1 cellular context compared by ENCODE assay signal in the genomic region with DNA sequence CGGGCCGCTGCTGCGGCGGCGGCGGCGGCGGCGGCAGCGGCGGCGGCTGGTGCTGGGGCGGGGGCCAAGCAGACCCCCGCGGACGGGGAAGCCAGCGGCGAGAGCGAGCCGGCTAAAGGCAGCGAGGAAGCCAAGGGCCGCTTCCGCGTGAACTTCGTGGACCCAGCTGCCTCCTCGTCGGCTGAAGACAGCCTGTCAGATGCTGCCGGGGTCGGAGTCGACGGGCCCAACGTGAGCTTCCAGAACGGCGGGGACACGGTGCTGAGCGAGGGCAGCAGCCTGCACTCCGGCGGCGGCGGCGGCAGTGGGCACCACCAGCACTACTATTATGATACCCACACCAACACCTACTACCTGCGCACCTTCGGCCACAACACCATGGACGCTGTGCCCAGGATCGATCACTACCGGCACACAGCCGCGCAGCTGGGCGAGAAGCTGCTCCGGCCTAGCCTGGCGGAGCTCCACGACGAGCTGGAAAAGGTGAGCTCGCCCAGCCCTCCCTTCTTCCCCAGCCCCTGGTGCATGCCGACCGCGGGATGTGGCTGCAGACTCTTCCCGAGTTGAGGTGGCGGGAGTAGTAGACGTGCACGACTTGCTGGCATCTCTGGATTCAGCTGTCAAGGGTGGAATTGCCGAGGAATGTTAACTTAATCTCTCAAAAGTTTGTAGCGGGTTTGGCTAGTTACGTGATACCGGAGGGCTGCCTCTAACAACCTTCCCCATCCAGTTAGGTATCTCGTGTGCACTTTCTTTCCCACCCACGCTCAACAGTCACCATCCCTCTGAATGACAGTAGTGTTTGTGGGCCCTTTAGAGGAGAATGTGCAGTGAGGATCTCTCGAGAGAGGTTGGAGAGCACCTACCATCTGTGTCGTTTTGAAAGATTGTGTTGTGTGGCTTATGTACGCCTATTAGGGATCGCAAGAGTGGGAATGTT.
TF ChIP-seq lines count a peak whose summit lies in the region.

No MANE protein-coding gene starts in this region.

TF ChIP-seq in K562, 482 proteins besides CTCF, POLR2A, EP300 and RAD21 (continued from another document and continues in another):
- TF ChIP-seq, protein P1, sequence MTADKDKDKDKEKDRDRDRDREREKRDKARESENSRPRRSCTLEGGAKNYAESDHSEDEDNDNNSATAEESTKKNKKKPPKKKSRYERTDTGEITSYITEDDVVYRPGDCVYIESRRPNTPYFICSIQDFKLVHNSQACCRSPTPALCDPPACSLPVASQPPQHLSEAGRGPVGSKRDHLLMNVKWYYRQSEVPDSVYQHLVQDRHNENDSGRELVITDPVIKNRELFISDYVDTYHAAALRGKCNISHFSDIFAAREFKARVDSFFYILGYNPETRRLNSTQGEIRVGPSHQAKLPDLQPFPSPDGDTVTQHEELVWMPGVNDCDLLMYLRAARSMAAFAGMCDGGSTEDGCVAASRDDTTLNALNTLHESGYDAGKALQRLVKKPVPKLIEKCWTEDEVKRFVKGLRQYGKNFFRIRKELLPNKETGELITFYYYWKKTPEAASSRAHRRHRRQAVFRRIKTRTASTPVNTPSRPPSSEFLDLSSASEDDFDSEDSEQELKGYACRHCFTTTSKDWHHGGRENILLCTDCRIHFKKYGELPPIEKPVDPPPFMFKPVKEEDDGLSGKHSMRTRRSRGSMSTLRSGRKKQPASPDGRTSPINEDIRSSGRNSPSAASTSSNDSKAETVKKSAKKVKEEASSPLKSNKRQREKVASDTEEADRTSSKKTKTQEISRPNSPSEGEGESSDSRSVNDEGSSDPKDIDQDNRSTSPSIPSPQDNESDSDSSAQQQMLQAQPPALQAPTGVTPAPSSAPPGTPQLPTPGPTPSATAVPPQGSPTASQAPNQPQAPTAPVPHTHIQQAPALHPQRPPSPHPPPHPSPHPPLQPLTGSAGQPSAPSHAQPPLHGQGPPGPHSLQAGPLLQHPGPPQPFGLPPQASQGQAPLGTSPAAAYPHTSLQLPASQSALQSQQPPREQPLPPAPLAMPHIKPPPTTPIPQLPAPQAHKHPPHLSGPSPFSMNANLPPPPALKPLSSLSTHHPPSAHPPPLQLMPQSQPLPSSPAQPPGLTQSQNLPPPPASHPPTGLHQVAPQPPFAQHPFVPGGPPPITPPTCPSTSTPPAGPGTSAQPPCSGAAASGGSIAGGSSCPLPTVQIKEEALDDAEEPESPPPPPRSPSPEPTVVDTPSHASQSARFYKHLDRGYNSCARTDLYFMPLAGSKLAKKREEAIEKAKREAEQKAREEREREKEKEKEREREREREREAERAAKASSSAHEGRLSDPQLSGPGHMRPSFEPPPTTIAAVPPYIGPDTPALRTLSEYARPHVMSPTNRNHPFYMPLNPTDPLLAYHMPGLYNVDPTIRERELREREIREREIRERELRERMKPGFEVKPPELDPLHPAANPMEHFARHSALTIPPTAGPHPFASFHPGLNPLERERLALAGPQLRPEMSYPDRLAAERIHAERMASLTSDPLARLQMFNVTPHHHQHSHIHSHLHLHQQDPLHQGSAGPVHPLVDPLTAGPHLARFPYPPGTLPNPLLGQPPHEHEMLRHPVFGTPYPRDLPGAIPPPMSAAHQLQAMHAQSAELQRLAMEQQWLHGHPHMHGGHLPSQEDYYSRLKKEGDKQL (CRISPR knock-in tag; IDR thresholded peaks at IDR 0.05; ENCODE audit: borderline replicate concordance): no peak
- TF ChIP-seq RBM17 (IDR thresholded peaks at IDR 0.05; ENCODE audit: borderline replicate concordance, low read depth, low read length) (no peak), GTF2A2 (tag; IDR thresholded peaks at IDR 0.05) (no peak), POLR2B (IDR thresholded peaks at IDR 0.05; ENCODE audit: low read depth, partially characterized antibody) (no peak), ZNF75A (CRISPR knock-in tag; IDR thresholded peaks at IDR 0.05) (no peak), L3MBTL2 (IDR thresholded peaks at IDR 0.05) (no peak), TCF3 (CRISPR knock-in tag; IDR thresholded peaks at IDR 0.05) (no peak), MAZ (CRISPR knock-in tag; conservative IDR thresholded peaks at IDR 0.05 in 1 of 2, IDR thresholded peaks at IDR 0.05 in 1 of 2) (0 out of 4 replicates have a peak, but pooled peaks of 1 of the 2 experiments have one; percentile 10), NELFE (IDR thresholded peaks at IDR 0.05; ENCODE audit: insufficient read depth, insufficient read length) (no peak), ZNF780A (CRISPR knock-in tag; IDR thresholded peaks at IDR 0.05) (no peak), PML (IDR thresholded peaks at IDR 0.05; ENCODE audit: low read length) (no peak), PYGO2 (tag; IDR thresholded peaks at IDR 0.05) (no peak), DDX20 (tag; IDR thresholded peaks at IDR 0.05; ENCODE audit: low read depth) (no peak), PTRF (tag; IDR thresholded peaks at IDR 0.05) (no peak)
- TF ChIP-seq, protein P2, sequence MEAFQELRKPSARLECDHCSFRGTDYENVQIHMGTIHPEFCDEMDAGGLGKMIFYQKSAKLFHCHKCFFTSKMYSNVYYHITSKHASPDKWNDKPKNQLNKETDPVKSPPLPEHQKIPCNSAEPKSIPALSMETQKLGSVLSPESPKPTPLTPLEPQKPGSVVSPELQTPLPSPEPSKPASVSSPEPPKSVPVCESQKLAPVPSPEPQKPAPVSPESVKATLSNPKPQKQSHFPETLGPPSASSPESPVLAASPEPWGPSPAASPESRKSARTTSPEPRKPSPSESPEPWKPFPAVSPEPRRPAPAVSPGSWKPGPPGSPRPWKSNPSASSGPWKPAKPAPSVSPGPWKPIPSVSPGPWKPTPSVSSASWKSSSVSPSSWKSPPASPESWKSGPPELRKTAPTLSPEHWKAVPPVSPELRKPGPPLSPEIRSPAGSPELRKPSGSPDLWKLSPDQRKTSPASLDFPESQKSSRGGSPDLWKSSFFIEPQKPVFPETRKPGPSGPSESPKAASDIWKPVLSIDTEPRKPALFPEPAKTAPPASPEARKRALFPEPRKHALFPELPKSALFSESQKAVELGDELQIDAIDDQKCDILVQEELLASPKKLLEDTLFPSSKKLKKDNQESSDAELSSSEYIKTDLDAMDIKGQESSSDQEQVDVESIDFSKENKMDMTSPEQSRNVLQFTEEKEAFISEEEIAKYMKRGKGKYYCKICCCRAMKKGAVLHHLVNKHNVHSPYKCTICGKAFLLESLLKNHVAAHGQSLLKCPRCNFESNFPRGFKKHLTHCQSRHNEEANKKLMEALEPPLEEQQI (IDR thresholded peaks at IDR 0.05): no peak
- TF ChIP-seq, protein P3, sequence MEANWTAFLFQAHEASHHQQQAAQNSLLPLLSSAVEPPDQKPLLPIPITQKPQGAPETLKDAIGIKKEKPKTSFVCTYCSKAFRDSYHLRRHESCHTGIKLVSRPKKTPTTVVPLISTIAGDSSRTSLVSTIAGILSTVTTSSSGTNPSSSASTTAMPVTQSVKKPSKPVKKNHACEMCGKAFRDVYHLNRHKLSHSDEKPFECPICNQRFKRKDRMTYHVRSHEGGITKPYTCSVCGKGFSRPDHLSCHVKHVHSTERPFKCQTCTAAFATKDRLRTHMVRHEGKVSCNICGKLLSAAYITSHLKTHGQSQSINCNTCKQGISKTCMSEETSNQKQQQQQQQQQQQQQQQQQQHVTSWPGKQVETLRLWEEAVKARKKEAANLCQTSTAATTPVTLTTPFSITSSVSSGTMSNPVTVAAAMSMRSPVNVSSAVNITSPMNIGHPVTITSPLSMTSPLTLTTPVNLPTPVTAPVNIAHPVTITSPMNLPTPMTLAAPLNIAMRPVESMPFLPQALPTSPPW (CRISPR knock-in tag; IDR thresholded peaks at IDR 0.05): no peak
- TF ChIP-seq, protein P4, sequence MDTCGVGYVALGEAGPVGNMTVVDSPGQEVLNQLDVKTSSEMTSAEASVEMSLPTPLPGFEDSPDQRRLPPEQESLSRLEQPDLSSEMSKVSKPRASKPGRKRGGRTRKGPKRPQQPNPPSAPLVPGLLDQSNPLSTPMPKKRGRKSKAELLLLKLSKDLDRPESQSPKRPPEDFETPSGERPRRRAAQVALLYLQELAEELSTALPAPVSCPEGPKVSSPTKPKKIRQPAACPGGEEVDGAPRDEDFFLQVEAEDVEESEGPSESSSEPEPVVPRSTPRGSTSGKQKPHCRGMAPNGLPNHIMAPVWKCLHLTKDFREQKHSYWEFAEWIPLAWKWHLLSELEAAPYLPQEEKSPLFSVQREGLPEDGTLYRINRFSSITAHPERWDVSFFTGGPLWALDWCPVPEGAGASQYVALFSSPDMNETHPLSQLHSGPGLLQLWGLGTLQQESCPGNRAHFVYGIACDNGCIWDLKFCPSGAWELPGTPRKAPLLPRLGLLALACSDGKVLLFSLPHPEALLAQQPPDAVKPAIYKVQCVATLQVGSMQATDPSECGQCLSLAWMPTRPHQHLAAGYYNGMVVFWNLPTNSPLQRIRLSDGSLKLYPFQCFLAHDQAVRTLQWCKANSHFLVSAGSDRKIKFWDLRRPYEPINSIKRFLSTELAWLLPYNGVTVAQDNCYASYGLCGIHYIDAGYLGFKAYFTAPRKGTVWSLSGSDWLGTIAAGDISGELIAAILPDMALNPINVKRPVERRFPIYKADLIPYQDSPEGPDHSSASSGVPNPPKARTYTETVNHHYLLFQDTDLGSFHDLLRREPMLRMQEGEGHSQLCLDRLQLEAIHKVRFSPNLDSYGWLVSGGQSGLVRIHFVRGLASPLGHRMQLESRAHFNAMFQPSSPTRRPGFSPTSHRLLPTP (IDR thresholded peaks at IDR 0.05; ENCODE audit: borderline replicate concordance, extremely low read depth, insufficient read length): no peak
- TF ChIP-seq, protein P5, sequence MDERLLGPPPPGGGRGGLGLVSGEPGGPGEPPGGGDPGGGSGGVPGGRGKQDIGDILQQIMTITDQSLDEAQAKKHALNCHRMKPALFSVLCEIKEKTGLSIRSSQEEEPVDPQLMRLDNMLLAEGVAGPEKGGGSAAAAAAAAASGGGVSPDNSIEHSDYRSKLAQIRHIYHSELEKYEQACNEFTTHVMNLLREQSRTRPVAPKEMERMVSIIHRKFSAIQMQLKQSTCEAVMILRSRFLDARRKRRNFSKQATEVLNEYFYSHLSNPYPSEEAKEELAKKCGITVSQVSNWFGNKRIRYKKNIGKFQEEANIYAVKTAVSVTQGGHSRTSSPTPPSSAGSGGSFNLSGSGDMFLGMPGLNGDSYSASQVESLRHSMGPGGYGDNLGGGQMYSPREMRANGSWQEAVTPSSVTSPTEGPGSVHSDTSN (CRISPR knock-in tag; IDR thresholded peaks at IDR 0.05; ENCODE audit: low read depth): no peak
- TF ChIP-seq, protein P5 (tag; conservative IDR thresholded peaks at IDR 0.05; ENCODE audit: low read depth): no peak
- TF ChIP-seq, protein P6, sequence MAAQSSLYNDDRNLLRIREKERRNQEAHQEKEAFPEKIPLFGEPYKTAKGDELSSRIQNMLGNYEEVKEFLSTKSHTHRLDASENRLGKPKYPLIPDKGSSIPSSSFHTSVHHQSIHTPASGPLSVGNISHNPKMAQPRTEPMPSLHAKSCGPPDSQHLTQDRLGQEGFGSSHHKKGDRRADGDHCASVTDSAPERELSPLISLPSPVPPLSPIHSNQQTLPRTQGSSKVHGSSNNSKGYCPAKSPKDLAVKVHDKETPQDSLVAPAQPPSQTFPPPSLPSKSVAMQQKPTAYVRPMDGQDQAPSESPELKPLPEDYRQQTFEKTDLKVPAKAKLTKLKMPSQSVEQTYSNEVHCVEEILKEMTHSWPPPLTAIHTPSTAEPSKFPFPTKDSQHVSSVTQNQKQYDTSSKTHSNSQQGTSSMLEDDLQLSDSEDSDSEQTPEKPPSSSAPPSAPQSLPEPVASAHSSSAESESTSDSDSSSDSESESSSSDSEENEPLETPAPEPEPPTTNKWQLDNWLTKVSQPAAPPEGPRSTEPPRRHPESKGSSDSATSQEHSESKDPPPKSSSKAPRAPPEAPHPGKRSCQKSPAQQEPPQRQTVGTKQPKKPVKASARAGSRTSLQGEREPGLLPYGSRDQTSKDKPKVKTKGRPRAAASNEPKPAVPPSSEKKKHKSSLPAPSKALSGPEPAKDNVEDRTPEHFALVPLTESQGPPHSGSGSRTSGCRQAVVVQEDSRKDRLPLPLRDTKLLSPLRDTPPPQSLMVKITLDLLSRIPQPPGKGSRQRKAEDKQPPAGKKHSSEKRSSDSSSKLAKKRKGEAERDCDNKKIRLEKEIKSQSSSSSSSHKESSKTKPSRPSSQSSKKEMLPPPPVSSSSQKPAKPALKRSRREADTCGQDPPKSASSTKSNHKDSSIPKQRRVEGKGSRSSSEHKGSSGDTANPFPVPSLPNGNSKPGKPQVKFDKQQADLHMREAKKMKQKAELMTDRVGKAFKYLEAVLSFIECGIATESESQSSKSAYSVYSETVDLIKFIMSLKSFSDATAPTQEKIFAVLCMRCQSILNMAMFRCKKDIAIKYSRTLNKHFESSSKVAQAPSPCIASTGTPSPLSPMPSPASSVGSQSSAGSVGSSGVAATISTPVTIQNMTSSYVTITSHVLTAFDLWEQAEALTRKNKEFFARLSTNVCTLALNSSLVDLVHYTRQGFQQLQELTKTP (IDR thresholded peaks at IDR 0.05; ENCODE audit: low read depth in 1 of 2, partially characterized antibody in 2 of 2): no peak
